In genomic region chr1:39410915-39411436, GRCh38 we compare ENCODE assay signal across 1 cellular context.
TF ChIP-seq lines count a peak whose summit lies in the region.

No MANE protein-coding gene starts in this region.

TF ChIP-seq in K562, 482 proteins besides CTCF, POLR2A, EP300 and RAD21 (continued from another document and continues in another):
- TF ChIP-seq ETS1 (conservative IDR thresholded peaks at IDR 0.05; ENCODE audit: control insufficient read depth, low read depth, low read length) (no peak), DEAF1 (CRISPR knock-in tag; IDR thresholded peaks at IDR 0.05) (0 out of 2 replicates have a peak, but pooled peaks have one; percentile 9), CXXC5 (CRISPR knock-in tag; IDR thresholded peaks at IDR 0.05) (peak; percentile 15; the same call in 1 of the 2 replicates), L3MBTL2 (IDR thresholded peaks at IDR 0.05) (0 out of 2 replicates have a peak, but pooled peaks have one; percentile 29), NELFE (IDR thresholded peaks at IDR 0.05; ENCODE audit: insufficient read depth, insufficient read length) (no peak), ZZZ3 (IDR thresholded peaks at IDR 0.05) (0 out of 2 replicates have a peak, but pooled peaks have one; percentile 59), FOXA3 (CRISPR knock-in tag; conservative IDR thresholded peaks at IDR 0.05 in 1 of 2, IDR thresholded peaks at IDR 0.05 in 1 of 2) (no peak), KDM5B (IDR thresholded peaks at IDR 0.05; ENCODE audit: insufficient replicate concordance, low read depth, low read length) (no peak), FOS (IDR thresholded peaks at IDR 0.05; ENCODE audit: extremely low read depth, insufficient read length) (no peak), MCM5 (IDR thresholded peaks at IDR 0.05; ENCODE audit: low read depth) (no peak), NEUROD1 (IDR thresholded peaks at IDR 0.05; ENCODE audit: borderline replicate concordance, low read depth, low read length, partially characterized antibody) (peak; percentile 24), ATF6 (CRISPR knock-in tag; IDR thresholded peaks at IDR 0.05) (no peak), ZNF384 (IDR thresholded peaks at IDR 0.05; ENCODE audit: low read depth, low read length) (0 out of 2 replicates have a peak, but pooled peaks have one; percentile 4), ZMIZ1 (IDR thresholded peaks at IDR 0.05; ENCODE audit: low read depth in 2 of 2, low read length in 2 of 2) (no peak; a peak in 1 of 4 replicates), MLLT1 (IDR thresholded peaks at IDR 0.05) (0 out of 4 replicates have a peak, but pooled peaks of 1 of the 2 experiments have one; percentile 31), ZNF232 (CRISPR knock-in tag; IDR thresholded peaks at IDR 0.05) (no peak), RBM17 (IDR thresholded peaks at IDR 0.05; ENCODE audit: borderline replicate concordance, low read depth, low read length) (no peak), ILK (tag; IDR thresholded peaks at IDR 0.05; ENCODE audit: borderline replicate concordance, low read depth) (no peak), KAT8 (IDR thresholded peaks at IDR 0.05; ENCODE audit: low read depth) (no peak), TRIM25 (IDR thresholded peaks at IDR 0.05; ENCODE audit: borderline replicate concordance) (no peak), ATF7 (IDR thresholded peaks at IDR 0.05) (peak; percentile 37; the same call in 1 of the 2 replicates), PRDM10 (IDR thresholded peaks at IDR 0.05; ENCODE audit: partially characterized antibody) (no peak), SMARCC2 (IDR thresholded peaks at IDR 0.05; ENCODE audit: low read depth) (no peak), MTA2 (IDR thresholded peaks at IDR 0.05; ENCODE audit: low read depth) (no peak), ZNF583 (CRISPR knock-in tag; IDR thresholded peaks at IDR 0.05) (no peak), SMC3 (conservative IDR thresholded peaks at IDR 0.05; ENCODE audit: insufficient read depth, low read depth, low read length) (peak; percentile 80), SMAD4 (CRISPR knock-in tag; conservative IDR thresholded peaks at IDR 0.05) (0 out of 2 replicates have a peak, but pooled peaks have one; percentile 27), LARP7 (IDR thresholded peaks at IDR 0.05) (no peak), BRCA1 (IDR thresholded peaks at IDR 0.05) (no peak), BRCA1 (CRISPR knock-in tag; IDR thresholded peaks at IDR 0.05) (no peak), CTCFL (IDR thresholded peaks at IDR 0.05; ENCODE audit: borderline replicate concordance, insufficient read depth, low read depth, low read length, poor library complexity, severe bottlenecking) (peak; percentile 85), ZNF408 (CRISPR knock-in tag; IDR thresholded peaks at IDR 0.05; ENCODE audit: low read depth) (no peak), HDAC6 (IDR thresholded peaks at IDR 0.05; ENCODE audit: low read depth, low read length) (no peak), HNRNPUL1 (IDR thresholded peaks at IDR 0.05; ENCODE audit: low read length) (no peak), TEAD4 (IDR thresholded peaks at IDR 0.05; ENCODE audit: low read length) (peak; percentile 48; the same call in 1 of the 2 replicates), TEAD4 (CRISPR knock-in tag; IDR thresholded peaks at IDR 0.05; ENCODE audit: borderline replicate concordance) (no peak), ZNF263 (CRISPR knock-in tag; IDR thresholded peaks at IDR 0.05; ENCODE audit: borderline replicate concordance) (peak; percentile 50; the same call in 1 of the 2 replicates), ZNF12 (CRISPR knock-in tag; IDR thresholded peaks at IDR 0.05) (no peak), SIN3B (IDR thresholded peaks at IDR 0.05; ENCODE audit: low read depth) (no peak), CEBPG (CRISPR knock-in tag; IDR thresholded peaks at IDR 0.05) (peak; percentile 74), CEBPG (tag; conservative IDR thresholded peaks at IDR 0.05 in 1 of 2, IDR thresholded peaks at IDR 0.05 in 1 of 2) (no peak), SAP30 (IDR thresholded peaks at IDR 0.05; ENCODE audit: borderline replicate concordance, insufficient read depth, low read depth, low read length, poor library complexity, severe bottlenecking) (no peak)
